In the genomic region with DNA sequence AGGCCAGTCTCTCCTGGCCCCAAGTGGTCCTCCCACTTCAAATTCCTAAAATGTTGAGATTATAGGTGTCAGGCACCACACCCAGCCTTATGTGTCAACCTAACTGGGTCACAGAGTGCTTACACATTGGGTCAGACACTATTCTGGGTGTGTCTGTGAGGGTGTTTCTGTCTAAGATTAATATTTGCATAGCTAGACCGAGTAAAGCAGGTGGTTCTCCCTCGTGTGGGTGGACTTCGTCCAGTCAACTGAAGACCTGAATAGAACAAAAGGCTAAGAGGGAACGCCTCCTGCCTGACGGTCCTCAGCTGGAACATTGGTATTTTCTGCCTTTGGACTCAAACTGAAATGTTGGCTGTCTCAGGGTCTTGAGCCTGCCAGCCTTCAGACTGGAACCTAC, we compare ENCODE assay signal across 14 cellular contexts. TPM values are rescaled to one million over a fixed set of nuclear protein-coding genes. Genes with fewer than 3 reads are reported as not detected.
A peak's percentile ranks its signal among the peaks of the same experiment; 100 is the strongest.
DNase-seq lines count a peak whose midpoint lies in the region; ATAC-seq, FAIRE-seq and TF ChIP-seq lines count a peak whose summit lies in the region.
"Had no signal": no experiment of that assay in that cellular context is flagged by ENCODE, and none has a peak within 500 bp of the region (broad histone marks: within the 10 kb centered on the region; RNA-seq: fewer than 3 reads in every experiment).

No MANE protein-coding gene starts in this region.

- H3K4me3 ChIP-seq in GM12878: no peak overlapping the region
- peak overlapping the region; percentile 49 for H3K4me3 ChIP-seq in trophoblast cell (ENCODE audit: low read depth, low read length)
- H3K4me3 ChIP-seq: BLaER1 treated with 17β-estradiol and CSF1 and Interleukin-3, amounts not matched to agents 10 nM and 100 nM had no signal

- H3K79me1 ChIP-seq in trophoblast cell (ENCODE audit: low read length): no peaks in the 10 kb centered on the region

- H4K20me1 ChIP-seq in GM12878 (ENCODE audit: control insufficient read depth, insufficient read depth): no peaks in the 10 kb centered on the region

- no peak overlapping the region for H3K4ac ChIP-seq in trophoblast cell (ENCODE audit: low read depth, low read length)

- no peak for TF ChIP-seq RAD21 in GM12878 (IDR thresholded peaks at IDR 0.05; ENCODE audit: insufficient read depth, low read depth, low read length)

- no peak for TF ChIP-seq POLR2A in GM12878 (IDR thresholded peaks at IDR 0.05; ENCODE audit: low read depth, low read length)

- no peak overlapping the region for H3K14ac ChIP-seq in trophoblast cell (ENCODE audit: low read length)

- no peak overlapping the region for H2BK12ac ChIP-seq in trophoblast cell (ENCODE audit: low read length)

- H2AFZ ChIP-seq in GM12878 (ENCODE audit: control insufficient read depth, low read depth, low read length) (no peak overlapping the region), trophoblast cell (ENCODE audit: insufficient read depth, low read length, poor library complexity) (no peak overlapping the region)

- no peak overlapping the region for H4K91ac ChIP-seq in trophoblast cell (ENCODE audit: low read depth, low read length)

- POLR2A ChIA-PET in GM12878 (lab: Charles Lee): interaction anchor here (0.6 kb wide), 1 partner anchor 65 kb away, joined by 3 read pairs; no protein-coding TSS in a partner anchor

- no peak for FAIRE-seq in GM12878 (lab: Jason Lieb, UNC)
- FAIRE-seq: H1 had no signal

- CTCF ChIA-PET in GM12878 (lab: Yijun Ruan, JAX): interaction anchor here (0.7 to 4.8 kb wide), 6 partner anchors 10 to 580 kb away, joined by 3 to 24 read pairs (median 8); no protein-coding TSS in a partner anchor

- TF ChIP-seq CTCF in GM13976 (IDR thresholded peaks at IDR 0.05; ENCODE audit: borderline replicate concordance, control extremely low read depth, extremely low read depth, insufficient read depth, missing control alignments): no peak
- no peak for TF ChIP-seq CTCF in GM12878 (IDR thresholded peaks at IDR 0.05 in 2 of 3, conservative IDR thresholded peaks at IDR 0.05 in 1 of 3; ENCODE audit: control insufficient read depth in 2 of 3, extremely low read depth in 1 of 3, insufficient read depth in 1 of 3, low read depth in 3 of 3, low read length in 3 of 3)

- H2BK5ac ChIP-seq in trophoblast cell (ENCODE audit: low read depth, low read length, poor library complexity): no peak overlapping the region

- intact Hi-C loops in GM12878 (cut with micrococcal nuclease; ENCODE audit: unreplicated experiment): no loop called here

- SMC1A ChIA-PET in GM12878 (lab: Charles Lee; ENCODE audit: uncharacterized antibody, unreplicated experiment): no interaction called here

- RAD21 ChIA-PET in GM12878 (lab: Charles Lee; ENCODE audit: unreplicated experiment): no interaction called here

- peaks cover 3% of the 10 kb centered on the region for H3K79me2 ChIP-seq in GM12878 (ENCODE audit: control insufficient read depth, insufficient read depth, low read length)
- no peaks in the 10 kb centered on the region for H3K79me2 ChIP-seq in trophoblast cell (ENCODE audit: control insufficient read depth, insufficient read depth, low read length, poor library complexity)

- H3K18ac ChIP-seq in trophoblast cell (ENCODE audit: low read length): no peak overlapping the region

- no peak overlapping the region for H2BK120ac ChIP-seq in trophoblast cell (ENCODE audit: insufficient read depth, low read length, poor library complexity)

- 3% methylated on average over 5 of the region's 5 CpGs for WGBS in GM12878 (ENCODE audit: insufficient coverage, insufficient replicate concordance, low lambda C conversion rate, missing lambda C conversion rate)
- no CpG with 5 or more reads among the region's 5 CpGs for WGBS in trophoblast cell (ENCODE audit: extremely low coverage, insufficient coverage, insufficient read length)

- BruUV-seq in GM12878 (replicated peaks; lab: Mats Ljungman, UMichigan): no TSS peak

- H3K36me3 ChIP-seq in GM12878 (ENCODE audit: control insufficient read depth in 2 of 2, insufficient read depth in 2 of 2, low read length in 1 of 2): peaks cover 6 to 15% of the 10 kb centered on the region in 2 experiments
- peaks cover 8 to 11% of the 10 kb centered on the region in 2 experiments for H3K36me3 ChIP-seq in trophoblast cell (ENCODE audit: control insufficient read depth in 1 of 2, insufficient read depth in 2 of 2, low read length in 2 of 2)

- H3K4me1 ChIP-seq in GM12878 (ENCODE audit: control insufficient read depth, insufficient read depth, low read length) (peaks cover 16% of the 10 kb centered on the region), trophoblast cell (ENCODE audit: control insufficient read depth in 1 of 2, insufficient read depth in 2 of 2, low read length in 2 of 2) (no peaks in the 10 kb centered on the region)

- H3K27me3 ChIP-seq in GM12878 (replicated peaks in 1 of 2; ENCODE audit: control insufficient read depth in 2 of 2, insufficient read depth in 2 of 2, low read length in 1 of 2) (no peaks in the 10 kb centered on the region), trophoblast cell (ENCODE audit: insufficient read depth, low read length) (no peaks in the 10 kb centered on the region)
- H3K27me3 ChIP-seq: BLaER1 treated with 17β-estradiol and CSF1 and Interleukin-3, amounts not matched to agents 10 nM and 100 nM had no signal

- no peak overlapping the region for H4K8ac ChIP-seq in trophoblast cell (ENCODE audit: low read depth, low read length)

- H3K9ac ChIP-seq in GM12878 (ENCODE audit: control insufficient read depth, insufficient read depth, low read length) (no peak overlapping the region), trophoblast cell (ENCODE audit: low read length) (no peak overlapping the region)
- H3K9ac ChIP-seq: BLaER1 treated with 17β-estradiol and CSF1 and Interleukin-3, amounts not matched to agents 10 nM and 100 nM had no signal

- H3K4me2 ChIP-seq in GM12878 (ENCODE audit: control insufficient read depth, insufficient read depth) (no peak overlapping the region), trophoblast cell (ENCODE audit: low read length) (no peak overlapping the region)
- H3K4me2 ChIP-seq: BLaER1 treated with 17β-estradiol and CSF1 and Interleukin-3, amounts not matched to agents 10 nM and 100 nM had no signal

- H3K23ac ChIP-seq in trophoblast cell (ENCODE audit: low read length): no peak overlapping the region

- no peak for TF ChIP-seq EP300 in GM12878 (IDR thresholded peaks at IDR 0.05; ENCODE audit: borderline replicate concordance in 1 of 2, control insufficient read depth in 1 of 2, low read depth in 2 of 2, low read length in 2 of 2)

- ATAC-seq in HG02678 (IDR thresholded peaks at IDR 0.05; ENCODE audit: unreplicated experiment) (peak; percentile 65), GM12878 (peak; percentile 56), GM19023 (IDR thresholded peaks at IDR 0.05; ENCODE audit: unreplicated experiment) (no peak), HG03139 (IDR thresholded peaks at IDR 0.05; ENCODE audit: unreplicated experiment) (no peak)

- H4K12ac ChIP-seq in trophoblast cell (ENCODE audit: low read depth, low read length): no peak overlapping the region

- DNase-seq in GM13976 (ENCODE audit: low spot score) (peak; percentile 37), GM12878 (ENCODE audit: low read depth, low spot score) (no peak), trophoblast cell (peak; percentile 84 to 85), A172 (ENCODE audit: low spot score) (no peak), T1000 (lab: John Stamatoyannopoulos, UW) (no peak)
- DNase-seq: activated effector memory CD4-positive, alpha-beta T cell treated with Interleukin-2 at 50 U/mL for 16 hours; effector CD4-positive, alpha-beta T cell; NCI-H1092 treated with DMSO at 0.1 percent for 48 hours; NCI-H510A had no signal

- no peak overlapping the region for H2AK5ac ChIP-seq in trophoblast cell (ENCODE audit: low read length)

- H3K27ac ChIP-seq in GM12878 (ENCODE audit: control insufficient read depth, insufficient read depth): no peak overlapping the region
- no peak overlapping the region for H3K27ac ChIP-seq in trophoblast cell (ENCODE audit: low read depth, low read length)
- H3K27ac ChIP-seq: BLaER1 treated with 17β-estradiol and CSF1 and Interleukin-3, amounts not matched to agents 10 nM and 100 nM had no signal

- in situ Hi-C loops in GM13976 (cut with MboI; ENCODE audit: low sequenced_read_pairs, unreplicated experiment): no loop called here
- in situ Hi-C loops in GM12878 (cut with MboI): no loop called here

- H3K9me3 ChIP-seq in GM12878 (replicated peaks; ENCODE audit: control insufficient read depth, insufficient read depth, low read length) (no peaks in the 10 kb centered on the region; the same call in 2 of the 3 replicates), trophoblast cell (ENCODE audit: insufficient read depth, low read depth, low read length) (peaks cover 1% of the 10 kb centered on the region)

TF ChIP-seq in GM12878, 131 proteins besides CTCF, POLR2A, EP300 and RAD21:
- no peak for TF ChIP-seq SREBF2 (IDR thresholded peaks at IDR 0.05; ENCODE audit: low read length)
- TF ChIP-seq POU2F2 (IDR thresholded peaks at IDR 0.05; ENCODE audit: borderline replicate concordance, low read depth, low read length): 0 out of 3 replicates have a peak, but pooled peaks have one; percentile 32

RNA-seq across cellular contexts. Expression of a gene that starts 11.5 kb away (rescaled TPM):
- total RNA-seq in GM12878 (2013; cell fraction: nucleolus; rRNA removed): 73.4 and 105 TPM in 2 replicates
- 52.1 and 52.4 TPM in 2 replicates for total RNA-seq in GM12878 (2014; rRNA removed)
- 69.0 and 78.3 TPM in 2 replicates for total RNA-seq in GM12878 (2014; rRNA removed; fragmentation: Illumina TruSeq; extraction: Trizol)
- total RNA-seq in GM12878 (2021): 162 and 180 TPM in 2 replicates
- polyA plus RNA-seq in GM12878 (2011; ENCODE audit: low read depth): 78.0 TPM
- polyA plus RNA-seq in GM12878 (2011; rRNA removed): 111 and 145 TPM in 2 replicates
- 220 and 257 TPM in 2 replicates for polyA plus RNA-seq in GM12878 (2011; cell fraction: cytosol; rRNA removed)
- 250 and 304 TPM in 2 replicates for polyA plus RNA-seq in GM12878 (2011; cell fraction: nucleus; rRNA removed)
- polyA plus RNA-seq in GM12878 (2012): 81.9 and 104 TPM in 2 replicates
- polyA plus RNA-seq in GM12878 (2014; fragmentation: Illumina TruSeq; extraction: Trizol): 106 and 164 TPM in 2 replicates
- polyA plus RNA-seq in GM12878 (2014; fragmentation: Nextera tagmentation; extraction: Ambion mirVana): 10 to 100 TPM; 28.8 to 71.9 TPM
- polyA plus RNA-seq in GM12878 (2014; rRNA removed): 127 and 129 TPM in 2 replicates
- 100 to 1,000 TPM; 129 to 140 TPM for polyA plus RNA-seq in GM12878 (2016; fragmentation: Nextera tagmentation; extraction: Ambion mirVana)
- polyA minus RNA-seq in GM12878 (2011; rRNA and poly(A)+ RNA removed): 132 and 134 TPM in 2 replicates
- 44.8 and 52.4 TPM in 2 replicates for polyA minus RNA-seq in GM12878 (2011; cell fraction: cytosol; rRNA and poly(A)+ RNA removed)
- polyA minus RNA-seq in GM12878 (2011; cell fraction: nucleus; rRNA and poly(A)+ RNA removed): 114 and 180 TPM in 2 replicates
- polyA plus RNA-seq in trophoblast cell (2013): 46.4 and 48.2 TPM in 2 replicates
- total RNA-seq in A172 (2014; rRNA removed; shearing (Covaris generic)): 38.2 and 47.2 TPM in 2 replicates

Comparison
In these comparisons a context has a peak if more than half of its experiments do, and no peak if none do; other contexts are left out.
1. DNase-seq: peak in GM13976 (single experiment) and trophoblast cell (2 of 2); none in GM12878 (single experiment), A172 (single experiment) and T1000 (single experiment).
2. ATAC-seq: peak in HG02678 (single experiment) and GM12878 (single experiment); none in GM19023 (single experiment) and HG03139 (single experiment).